Comparison of ENCODE assay signal across 2 cellular contexts in genomic region chr19:39190768-39191167, GRCh38.
TF ChIP-seq lines count a peak whose summit lies in the region.

No MANE protein-coding gene starts in this region.

TF ChIP-seq in A549, 52 proteins besides CTCF, POLR2A, EP300 and RAD21:
- no peak for TF ChIP-seq HOXB5 (CRISPR knock-in tag; IDR thresholded peaks at IDR 0.05)
- TF ChIP-seq JUN (IDR thresholded peaks at IDR 0.05): no peak
- TF ChIP-seq JUNB (IDR thresholded peaks at IDR 0.05): no peak
- no peak for TF ChIP-seq MAFK (IDR thresholded peaks at IDR 0.05; ENCODE audit: partially characterized antibody)
- no peak for TF ChIP-seq FOSB (CRISPR knock-in tag; IDR thresholded peaks at IDR 0.05)
- TF ChIP-seq NPAS2 (CRISPR knock-in tag; IDR thresholded peaks at IDR 0.05; ENCODE audit: borderline replicate concordance): no peak
- TF ChIP-seq FOSL2 (IDR thresholded peaks at IDR 0.05): no peak
- no peak for TF ChIP-seq FOSL2 (CRISPR knock-in tag; IDR thresholded peaks at IDR 0.05)
- TF ChIP-seq CBX8 (IDR thresholded peaks at IDR 0.05): no peak
- no peak for TF ChIP-seq NR3C1 (IDR thresholded peaks at IDR 0.05)
- TF ChIP-seq HDAC2 (IDR thresholded peaks at IDR 0.05): no peak
- no peak for TF ChIP-seq RARB (CRISPR knock-in tag; IDR thresholded peaks at IDR 0.05)
- no peak for TF ChIP-seq PBX3 (IDR thresholded peaks at IDR 0.05)
- no peak for TF ChIP-seq REST (IDR thresholded peaks at IDR 0.05)

TF ChIP-seq in WTC11, 78 proteins besides CTCF, POLR2A, EP300 and RAD21:
- TF ChIP-seq ZBTB21 (CRISPR knock-in tag; IDR thresholded peaks at IDR 0.05; ENCODE audit: borderline replicate concordance) (no peak), MXD4 (CRISPR knock-in tag; IDR thresholded peaks at IDR 0.05; ENCODE audit: borderline replicate concordance) (no peak), ZBTB43 (CRISPR knock-in tag; IDR thresholded peaks at IDR 0.05) (no peak), USF2 (CRISPR knock-in tag; IDR thresholded peaks at IDR 0.05) (no peak), ZMAT4 (CRISPR knock-in tag; IDR thresholded peaks at IDR 0.05) (no peak), SOX15 (CRISPR knock-in tag; IDR thresholded peaks at IDR 0.05) (no peak), ETV6 (CRISPR knock-in tag; IDR thresholded peaks at IDR 0.05) (no peak)
